In the genomic region with DNA sequence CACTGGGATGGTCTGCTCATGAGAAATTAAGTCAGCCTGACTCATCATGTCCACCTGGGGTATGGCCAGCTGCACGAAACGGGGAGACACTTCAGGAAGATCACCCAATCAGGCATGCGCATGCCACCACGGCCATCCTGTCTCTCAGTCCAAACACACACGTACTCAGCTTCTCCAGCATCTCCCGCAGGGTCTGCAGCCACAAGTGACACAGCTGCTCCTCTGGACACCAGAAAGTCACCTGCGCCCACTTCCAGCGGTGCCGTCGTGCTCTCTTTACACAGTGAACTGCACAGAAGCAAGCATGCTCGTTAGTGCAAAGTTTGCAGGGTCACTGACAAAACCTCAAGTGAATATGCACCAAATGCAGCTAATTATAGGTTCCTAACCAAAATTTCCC, we compare ENCODE assay signal across 1 cellular context.
TF ChIP-seq lines count a peak whose summit lies in the region.

No MANE protein-coding gene starts in this region.

TF ChIP-seq in GM23338, 12 proteins besides CTCF, POLR2A, EP300 and RAD21:
- TF ChIP-seq, protein P1, sequence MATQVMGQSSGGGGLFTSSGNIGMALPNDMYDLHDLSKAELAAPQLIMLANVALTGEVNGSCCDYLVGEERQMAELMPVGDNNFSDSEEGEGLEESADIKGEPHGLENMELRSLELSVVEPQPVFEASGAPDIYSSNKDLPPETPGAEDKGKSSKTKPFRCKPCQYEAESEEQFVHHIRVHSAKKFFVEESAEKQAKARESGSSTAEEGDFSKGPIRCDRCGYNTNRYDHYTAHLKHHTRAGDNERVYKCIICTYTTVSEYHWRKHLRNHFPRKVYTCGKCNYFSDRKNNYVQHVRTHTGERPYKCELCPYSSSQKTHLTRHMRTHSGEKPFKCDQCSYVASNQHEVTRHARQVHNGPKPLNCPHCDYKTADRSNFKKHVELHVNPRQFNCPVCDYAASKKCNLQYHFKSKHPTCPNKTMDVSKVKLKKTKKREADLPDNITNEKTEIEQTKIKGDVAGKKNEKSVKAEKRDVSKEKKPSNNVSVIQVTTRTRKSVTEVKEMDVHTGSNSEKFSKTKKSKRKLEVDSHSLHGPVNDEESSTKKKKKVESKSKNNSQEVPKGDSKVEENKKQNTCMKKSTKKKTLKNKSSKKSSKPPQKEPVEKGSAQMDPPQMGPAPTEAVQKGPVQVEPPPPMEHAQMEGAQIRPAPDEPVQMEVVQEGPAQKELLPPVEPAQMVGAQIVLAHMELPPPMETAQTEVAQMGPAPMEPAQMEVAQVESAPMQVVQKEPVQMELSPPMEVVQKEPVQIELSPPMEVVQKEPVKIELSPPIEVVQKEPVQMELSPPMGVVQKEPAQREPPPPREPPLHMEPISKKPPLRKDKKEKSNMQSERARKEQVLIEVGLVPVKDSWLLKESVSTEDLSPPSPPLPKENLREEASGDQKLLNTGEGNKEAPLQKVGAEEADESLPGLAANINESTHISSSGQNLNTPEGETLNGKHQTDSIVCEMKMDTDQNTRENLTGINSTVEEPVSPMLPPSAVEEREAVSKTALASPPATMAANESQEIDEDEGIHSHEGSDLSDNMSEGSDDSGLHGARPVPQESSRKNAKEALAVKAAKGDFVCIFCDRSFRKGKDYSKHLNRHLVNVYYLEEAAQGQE (IDR thresholded peaks at IDR 0.05; ENCODE audit: unreplicated experiment), result no peak
- no peak for TF ChIP-seq EZH2 (IDR thresholded peaks at IDR 0.05; ENCODE audit: low read depth, unreplicated experiment)
- TF ChIP-seq, protein P2, sequence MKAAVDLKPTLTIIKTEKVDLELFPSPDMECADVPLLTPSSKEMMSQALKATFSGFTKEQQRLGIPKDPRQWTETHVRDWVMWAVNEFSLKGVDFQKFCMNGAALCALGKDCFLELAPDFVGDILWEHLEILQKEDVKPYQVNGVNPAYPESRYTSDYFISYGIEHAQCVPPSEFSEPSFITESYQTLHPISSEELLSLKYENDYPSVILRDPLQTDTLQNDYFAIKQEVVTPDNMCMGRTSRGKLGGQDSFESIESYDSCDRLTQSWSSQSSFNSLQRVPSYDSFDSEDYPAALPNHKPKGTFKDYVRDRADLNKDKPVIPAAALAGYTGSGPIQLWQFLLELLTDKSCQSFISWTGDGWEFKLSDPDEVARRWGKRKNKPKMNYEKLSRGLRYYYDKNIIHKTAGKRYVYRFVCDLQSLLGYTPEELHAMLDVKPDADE (IDR thresholded peaks at IDR 0.05), result no peak
- no peak for TF ChIP-seq ZNF114 (CRISPR knock-in tag; IDR thresholded peaks at IDR 0.05)
- TF ChIP-seq CREB1 (CRISPR knock-in tag; IDR thresholded peaks at IDR 0.05; ENCODE audit: low read depth), result no peak
- TF ChIP-seq NANOG (IDR thresholded peaks at IDR 0.05; ENCODE audit: borderline replicate concordance), result no peak
- TF ChIP-seq, protein P3, sequence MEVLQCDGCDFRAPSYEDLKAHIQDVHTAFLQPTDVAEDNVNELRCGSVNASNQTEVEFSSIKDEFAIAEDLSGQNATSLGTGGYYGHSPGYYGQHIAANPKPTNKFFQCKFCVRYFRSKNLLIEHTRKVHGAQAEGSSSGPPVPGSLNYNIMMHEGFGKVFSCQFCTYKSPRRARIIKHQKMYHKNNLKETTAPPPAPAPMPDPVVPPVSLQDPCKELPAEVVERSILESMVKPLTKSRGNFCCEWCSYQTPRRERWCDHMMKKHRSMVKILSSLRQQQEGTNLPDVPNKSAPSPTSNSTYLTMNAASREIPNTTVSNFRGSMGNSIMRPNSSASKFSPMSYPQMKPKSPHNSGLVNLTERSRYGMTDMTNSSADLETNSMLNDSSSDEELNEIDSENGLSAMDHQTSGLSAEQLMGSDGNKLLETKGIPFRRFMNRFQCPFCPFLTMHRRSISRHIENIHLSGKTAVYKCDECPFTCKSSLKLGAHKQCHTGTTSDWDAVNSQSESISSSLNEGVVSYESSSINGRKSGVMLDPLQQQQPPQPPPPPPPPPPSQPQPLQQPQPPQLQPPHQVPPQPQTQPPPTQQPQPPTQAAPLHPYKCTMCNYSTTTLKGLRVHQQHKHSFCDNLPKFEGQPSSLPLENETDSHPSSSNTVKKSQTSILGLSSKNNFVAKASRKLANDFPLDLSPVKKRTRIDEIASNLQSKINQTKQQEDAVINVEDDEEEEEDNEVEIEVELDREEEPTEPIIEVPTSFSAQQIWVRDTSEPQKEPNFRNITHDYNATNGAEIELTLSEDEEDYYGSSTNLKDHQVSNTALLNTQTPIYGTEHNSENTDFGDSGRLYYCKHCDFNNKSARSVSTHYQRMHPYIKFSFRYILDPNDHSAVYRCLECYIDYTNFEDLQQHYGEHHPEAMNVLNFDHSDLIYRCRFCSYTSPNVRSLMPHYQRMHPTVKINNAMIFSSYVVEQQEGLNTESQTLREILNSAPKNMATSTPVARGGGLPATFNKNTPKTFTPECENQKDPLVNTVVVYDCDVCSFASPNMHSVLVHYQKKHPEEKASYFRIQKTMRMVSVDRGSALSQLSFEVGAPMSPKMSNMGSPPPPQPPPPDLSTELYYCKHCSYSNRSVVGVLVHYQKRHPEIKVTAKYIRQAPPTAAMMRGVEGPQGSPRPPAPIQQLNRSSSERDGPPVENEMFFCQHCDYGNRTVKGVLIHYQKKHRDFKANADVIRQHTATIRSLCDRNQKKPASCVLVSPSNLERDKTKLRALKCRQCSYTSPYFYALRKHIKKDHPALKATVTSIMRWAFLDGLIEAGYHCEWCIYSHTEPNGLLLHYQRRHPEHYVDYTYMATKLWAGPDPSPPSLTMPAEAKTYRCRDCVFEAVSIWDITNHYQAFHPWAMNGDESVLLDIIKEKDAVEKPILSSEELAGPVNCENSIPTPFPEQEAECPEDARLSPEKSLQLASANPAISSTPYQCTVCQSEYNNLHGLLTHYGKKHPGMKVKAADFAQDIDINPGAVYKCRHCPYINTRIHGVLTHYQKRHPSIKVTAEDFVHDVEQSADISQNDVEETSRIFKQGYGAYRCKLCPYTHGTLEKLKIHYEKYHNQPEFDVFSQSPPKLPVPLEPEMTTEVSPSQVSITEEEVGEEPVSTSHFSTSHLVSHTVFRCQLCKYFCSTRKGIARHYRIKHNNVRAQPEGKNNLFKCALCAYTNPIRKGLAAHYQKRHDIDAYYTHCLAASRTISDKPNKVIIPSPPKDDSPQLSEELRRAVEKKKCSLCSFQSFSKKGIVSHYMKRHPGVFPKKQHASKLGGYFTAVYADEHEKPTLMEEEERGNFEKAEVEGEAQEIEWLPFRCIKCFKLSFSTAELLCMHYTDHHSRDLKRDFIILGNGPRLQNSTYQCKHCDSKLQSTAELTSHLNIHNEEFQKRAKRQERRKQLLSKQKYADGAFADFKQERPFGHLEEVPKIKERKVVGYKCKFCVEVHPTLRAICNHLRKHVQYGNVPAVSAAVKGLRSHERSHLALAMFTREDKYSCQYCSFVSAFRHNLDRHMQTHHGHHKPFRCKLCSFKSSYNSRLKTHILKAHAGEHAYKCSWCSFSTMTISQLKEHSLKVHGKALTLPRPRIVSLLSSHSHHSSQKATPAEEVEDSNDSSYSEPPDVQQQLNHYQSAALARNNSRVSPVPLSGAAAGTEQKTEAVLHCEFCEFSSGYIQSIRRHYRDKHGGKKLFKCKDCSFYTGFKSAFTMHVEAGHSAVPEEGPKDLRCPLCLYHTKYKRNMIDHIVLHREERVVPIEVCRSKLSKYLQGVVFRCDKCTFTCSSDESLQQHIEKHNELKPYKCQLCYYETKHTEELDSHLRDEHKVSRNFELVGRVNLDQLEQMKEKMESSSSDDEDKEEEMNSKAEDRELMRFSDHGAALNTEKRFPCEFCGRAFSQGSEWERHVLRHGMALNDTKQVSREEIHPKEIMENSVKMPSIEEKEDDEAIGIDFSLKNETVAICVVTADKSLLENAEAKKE (CRISPR knock-in tag; IDR thresholded peaks at IDR 0.05), result no peak
- no peak for TF ChIP-seq POLR2AphosphoS5 (IDR thresholded peaks at IDR 0.05; ENCODE audit: low read depth)
- no peak for TF ChIP-seq ZNF331 (CRISPR knock-in tag; IDR thresholded peaks at IDR 0.05; ENCODE audit: low read depth)
- TF ChIP-seq JUNB (IDR thresholded peaks at IDR 0.05; ENCODE audit: unreplicated experiment), result no peak
- TF ChIP-seq STAT1 (IDR thresholded peaks at IDR 0.05; ENCODE audit: unreplicated experiment), result no peak
- no peak for TF ChIP-seq EZH2phosphoT487 (IDR thresholded peaks at IDR 0.05; ENCODE audit: unreplicated experiment)
